7 cellular contexts compared by ENCODE assay signal in genomic region chr5:143213851-143214363, GRCh38.
DNase-seq lines count a peak whose midpoint lies in the region; ATAC-seq lines count a peak whose summit lies in the region.

No MANE protein-coding gene starts in this region.

- peak; percentile 45 for DNase-seq in iris pigment epithelial cell (ENCODE audit: low read depth)
- no peak for DNase-seq in retina
- no peak for DNase-seq in NCI-H1092 (lab: John Stamatoyannopoulos, UW)
- no peak for DNase-seq in COR-L47 (lab: John Stamatoyannopoulos, UW)

- ATAC-seq in GM18858 (IDR thresholded peaks at IDR 0.05; ENCODE audit: unreplicated experiment) (peak; percentile 54), GM21528 (IDR thresholded peaks at IDR 0.05; ENCODE audit: low FRiP score, unreplicated experiment) (peak; percentile 51), HG03571 (IDR thresholded peaks at IDR 0.05; ENCODE audit: unreplicated experiment) (peak; percentile 53)
